24 cellular contexts compared by ENCODE assay signal in the genomic region with DNA sequence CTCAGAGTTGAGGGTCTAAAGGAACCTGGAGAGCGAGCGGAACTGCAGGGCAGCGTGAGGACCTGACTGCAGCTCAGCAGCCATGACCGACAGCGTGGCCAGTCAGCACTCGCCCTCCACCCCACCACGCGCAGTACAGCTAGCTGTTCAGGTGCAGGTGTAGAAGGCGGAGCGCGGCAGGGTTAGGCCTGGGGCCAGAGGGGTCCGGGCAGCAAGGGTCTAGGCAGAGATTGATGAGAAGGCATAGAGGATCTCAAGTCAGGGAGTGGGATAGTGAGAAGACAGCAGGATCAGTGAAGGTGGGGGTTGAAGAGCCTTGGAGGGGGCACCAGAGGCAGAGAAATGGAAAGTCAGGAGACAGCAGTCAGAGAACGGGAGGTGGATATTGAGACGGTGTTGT.
DNase-seq lines count a peak whose midpoint lies in the region; ATAC-seq and TF ChIP-seq lines count a peak whose summit lies in the region.
"Had no signal": no experiment of that assay in that cellular context is flagged by ENCODE, and none has a peak within 500 bp of the region (broad histone marks: within the 10 kb centered on the region; RNA-seq: fewer than 3 reads in every experiment).

No MANE protein-coding gene starts in this region.

- H3K9me3 ChIP-seq in esophagus muscularis mucosa: no peaks in the 10 kb centered on the region
- H3K9me3 ChIP-seq in parathyroid adenoma (ENCODE audit: control insufficient read depth, low read length): no peaks in the 10 kb centered on the region
- no peaks in the 10 kb centered on the region for H3K9me3 ChIP-seq in gastrocnemius medialis
- H3K9me3 ChIP-seq: A549 had no signal

- H3K27ac ChIP-seq in C4-2B: peak overlapping the region; percentile 71
- no peak overlapping the region for H3K27ac ChIP-seq in esophagus muscularis mucosa (replicated peaks in 1 of 4)
- H3K27ac ChIP-seq in parathyroid adenoma: peak overlapping the region; percentile 94
- peak overlapping the region; percentile 64 to 79 (median 74) for H3K27ac ChIP-seq in gastrocnemius medialis
- H3K27ac ChIP-seq: 22Rv1; A549; BLaER1 treated with 17β-estradiol and CSF1 and Interleukin-3, amounts not matched to agents 10 nM and 100 nM had no signal

- no peak for TF ChIP-seq EP300 in esophagus muscularis mucosa (IDR thresholded peaks at IDR 0.05)

- H3K4me3 ChIP-seq in esophagus muscularis mucosa (no peak overlapping the region), parathyroid adenoma (ENCODE audit: low read depth, low read length) (peak overlapping the region; percentile 31), gastrocnemius medialis (no peak overlapping the region)
- H3K4me3 ChIP-seq: A549; BLaER1 treated with 17β-estradiol and CSF1 and Interleukin-3, amounts not matched to agents 10 nM and 100 nM; GM12878 had no signal

- H2AFZ ChIP-seq in parathyroid adenoma: peak overlapping the region; percentile 28

- no peaks in the 10 kb centered on the region for H3K27me3 ChIP-seq in esophagus muscularis mucosa
- no peaks in the 10 kb centered on the region for H3K27me3 ChIP-seq in parathyroid adenoma (ENCODE audit: control insufficient read depth, insufficient read depth, low read length)
- H3K27me3 ChIP-seq in gastrocnemius medialis: no peaks in the 10 kb centered on the region
- H3K27me3 ChIP-seq: BLaER1 treated with 17β-estradiol and CSF1 and Interleukin-3, amounts not matched to agents 10 nM and 100 nM had no signal

- H3K9ac ChIP-seq in parathyroid adenoma: no peak overlapping the region
- H3K9ac ChIP-seq: BLaER1 treated with 17β-estradiol and CSF1 and Interleukin-3, amounts not matched to agents 10 nM and 100 nM had no signal

- WGBS in esophagus muscularis mucosa: 89% methylated on average over 14 of the region's 14 CpGs

- H3K79me2 ChIP-seq in parathyroid adenoma: no peaks in the 10 kb centered on the region

- peaks cover 0 to 21% (median 0%) of the 10 kb centered on the region in 4 donors for H3K36me3 ChIP-seq in esophagus muscularis mucosa
- no peaks in the 10 kb centered on the region for H3K36me3 ChIP-seq in parathyroid adenoma (ENCODE audit: control insufficient read depth, insufficient read depth, low read length)
- no peaks in the 10 kb centered on the region for H3K36me3 ChIP-seq in gastrocnemius medialis
- H3K36me3 ChIP-seq: BLaER1 treated with 17β-estradiol and CSF1 and Interleukin-3, amounts not matched to agents 10 nM and 100 nM had no signal

- no peak for TF ChIP-seq CTCF in C4-2B (conservative IDR thresholded peaks at IDR 0.05)
- no peak for TF ChIP-seq CTCF in esophagus muscularis mucosa (IDR thresholded peaks at IDR 0.05)
- no peak for TF ChIP-seq CTCF in parathyroid adenoma (IDR thresholded peaks at IDR 0.05)
- TF ChIP-seq CTCF in gastrocnemius medialis (IDR thresholded peaks at IDR 0.05 in 4 of 5, conservative IDR thresholded peaks at IDR 0.05 in 1 of 5): no peak

- in situ Hi-C loops in gastrocnemius medialis (cut with MboI; ENCODE audit: low sequenced_read_pairs in 4 of 4): loop anchor here in 1 of 4 donors (10.0 kb wide), 1 partner anchor 410 kb away; no protein-coding TSS in a partner anchor

- H3K4me1 ChIP-seq in esophagus muscularis mucosa (peaks cover 6 to 18% (median 11%) of the 10 kb centered on the region in 4 donors), parathyroid adenoma (peaks cover 66% of the 10 kb centered on the region), gastrocnemius medialis (peaks cover 12 to 16% of the 10 kb centered on the region in 2 donors)
- H3K4me1 ChIP-seq: A549 had no signal

- no peak for ATAC-seq in gastrocnemius medialis
- no peak for ATAC-seq in GM19463 (IDR thresholded peaks at IDR 0.05; ENCODE audit: unreplicated experiment)
- ATAC-seq: A549, GM12878 had no signal

- DNase-seq in esophagus muscularis mucosa (ENCODE audit: extremely low spot score) (peak; percentile 74), gastrocnemius medialis (no peak), kidney tubule cell (ENCODE audit: low spot score) (no peak), kidney glomerular epithelial cell (lab: John Stamatoyannopoulos, UW) (no peak)
- no peak for DNase-seq in activated CD4-positive, CD25-positive, alpha-beta regulatory T cell (lab: John Stamatoyannopoulos, UW)
- DNase-seq: AML-193; CD4-positive, alpha-beta memory T cell; CD4-positive, CD25-positive, alpha-beta regulatory T cell; CD8-positive, alpha-beta memory T cell; COR-L47; DMS 273 treated with DMSO at 0.1 percent for 48 hours; DMS153; DMS53; DMS79; DND-41; EL; GDM1 had no signal

- TF ChIP-seq POLR2A in esophagus muscularis mucosa (IDR thresholded peaks at IDR 0.05; ENCODE audit: low read depth) (no peak), gastrocnemius medialis (IDR thresholded peaks at IDR 0.05) (no peak)

- intact Hi-C loops in esophagus muscularis mucosa (cut with DNase I): no loop called here
- intact Hi-C loops in gastrocnemius medialis (cut with DNase I; ENCODE audit: low total_unique reads): loop anchor here (1.0 to 10.0 kb wide), 3 partner anchors 10 to 412 kb away; no protein-coding TSS in a partner anchor

- H3K4me2 ChIP-seq in parathyroid adenoma (ENCODE audit: low read length): peak overlapping the region; percentile 20
- H3K4me2 ChIP-seq: A549 had no signal

Comparison
In these comparisons a context has a peak if more than half of its experiments do, and no peak if none do; other contexts are left out.
1. H3K27ac ChIP-seq: peak in C4-2B (single experiment), parathyroid adenoma (single experiment) and gastrocnemius medialis (4 of 4); none in esophagus muscularis mucosa (0 of 4).